Comparison of ENCODE assay signal across 8 cellular contexts in genomic region chr7:63925626-63926460, GRCh38.
DNase-seq lines count a peak whose midpoint lies in the region; ATAC-seq, FAIRE-seq and TF ChIP-seq lines count a peak whose summit lies in the region.

No MANE protein-coding gene starts in this region.

- ATAC-seq in pancreas, result peak; percentile 96 to 99 (median 97)

- DNase-seq in NCI-H1930 (lab: John Stamatoyannopoulos, UW) (peak; percentile 92 to 96), epithelial cell of proximal tubule (ENCODE audit: low read depth) (peak; percentile 47), pancreas (peak; percentile 86 to 97 (median 94)), NCI-H1417 treated with DMSO at 0.1 percent for 48 hours (lab: John Stamatoyannopoulos, UW) (no peak), COLO829 (ENCODE audit: low spot score) (no peak)
- DNase-seq in activated CD8-positive, alpha-beta memory T cell treated with anti-CD3 and anti-CD28 coated beads for 48 hours (ENCODE audit: low read depth in 2 of 3, low spot score in 2 of 3), result peak; percentile 38 to 71 (median 55)

- peak overlapping the region; percentile 60 for H3K27ac ChIP-seq in DOHH2 (ENCODE audit: low read depth, low read length)
- peak overlapping the region; percentile 84 to 92 (median 88) for H3K27ac ChIP-seq in pancreas
- peak overlapping the region; percentile 95 for H3K27ac ChIP-seq in temporal lobe (ENCODE audit: low read depth, low read length)

- H3K27me3 ChIP-seq in DOHH2 (ENCODE audit: control insufficient read depth, low read length), result no peaks in the 10 kb centered on the region
- H3K27me3 ChIP-seq in pancreas, result no peaks in the 10 kb centered on the region

- H3F3A ChIP-seq in DOHH2 (ENCODE audit: control insufficient read depth, insufficient read depth), result peaks cover 3% of the 10 kb centered on the region; the same call in 1 of the 2 replicates

- no peaks in the 10 kb centered on the region for H3K9me2 ChIP-seq in DOHH2 (replicated peaks; ENCODE audit: control insufficient read depth, low read length)

- 1% methylated on average over 47 of the region's 47 CpGs for WGBS in pancreas, 2 donors

- H3K36me3 ChIP-seq in DOHH2 (ENCODE audit: control insufficient read depth, low read length) (no peaks in the 10 kb centered on the region), pancreas (no peaks in the 10 kb centered on the region)

- H3K4me2 ChIP-seq in DOHH2 (ENCODE audit: low read length), result peak overlapping the region; percentile 84

- H3K4me3 ChIP-seq in DOHH2 (ENCODE audit: low read length), result peak overlapping the region; percentile 86
- peak overlapping the region; percentile 57 for H3K4me3 ChIP-seq in epithelial cell of proximal tubule (ENCODE audit: low read depth, low read length)
- H3K4me3 ChIP-seq in pancreas, result peak overlapping the region; percentile 52 to 65 (median 62)

- no peaks in the 10 kb centered on the region for H3K79me2 ChIP-seq in DOHH2 (ENCODE audit: control insufficient read depth, low read length)

- intact Hi-C loops in pancreas (cut with DNase I), result no loop called here

- FAIRE-seq in pancreas (lab: Jason Lieb, UNC), result no peak

- H3K9me3 ChIP-seq in DOHH2 (ENCODE audit: control insufficient read depth, insufficient read depth, low read length), result peaks cover 34% of the 10 kb centered on the region
- no peaks in the 10 kb centered on the region for H3K9me3 ChIP-seq in pancreas

- H3K4me1 ChIP-seq in DOHH2 (ENCODE audit: control insufficient read depth, low read length) (peaks cover 18% of the 10 kb centered on the region), pancreas (peaks cover 0 to 4% (median 0%) of the 10 kb centered on the region in 3 donors)

- TF ChIP-seq CTCF in DOHH2 (IDR thresholded peaks at IDR 0.05; ENCODE audit: low read depth, low read length, poor library complexity, severe bottlenecking) (no peak), epithelial cell of proximal tubule (conservative IDR thresholded peaks at IDR 0.05; ENCODE audit: low read depth, low read length) (no peak), pancreas (IDR thresholded peaks at IDR 0.05) (no peak)

- no peaks in the 10 kb centered on the region for H4K20me1 ChIP-seq in DOHH2 (ENCODE audit: control insufficient read depth, insufficient read depth, low read depth, low read length)

Comparison
In these comparisons a context has a peak if more than half of its experiments do, and no peak if none do; other contexts are left out.
1. DNase-seq: peak in NCI-H1930 (2 of 2), activated CD8-positive, alpha-beta memory T cell treated with anti-CD3 and anti-CD28 coated beads for 48 hours (3 of 3), epithelial cell of proximal tubule (single experiment) and pancreas (6 of 6); none in NCI-H1417 treated with DMSO at 0.1 percent for 48 hours (single experiment) and COLO829 (single experiment).
2. Peak in every context shown above with its lines, with median percentiles within 50 percentile points of each other: H3K27ac ChIP-seq and H3K4me3 ChIP-seq.